ENCODE assay signal across 23 cellular contexts in genomic region chr6:34486106-34486740, GRCh38. TPM values are rescaled to one million over a fixed set of nuclear protein-coding genes. Genes with fewer than 3 reads are reported as not detected.
DNase-seq lines count a peak whose midpoint lies in the region; ATAC-seq and TF ChIP-seq lines count a peak whose summit lies in the region.
"Had no signal": no experiment of that assay in that cellular context is flagged by ENCODE, and none has a peak within 500 bp of the region (broad histone marks: within the 10 kb centered on the region; RNA-seq: fewer than 3 reads in every experiment).

No MANE protein-coding gene starts in this region.

- DNase-seq in natural killer cell (no peak), T-cell (peak in 19 of 34 experiments; percentile 4 to 44 (median 16)), chondrocyte (ENCODE audit: low spot score) (peak; percentile 40), upper lobe of right lung (peak; percentile 31), NCI-H1436 treated with DMSO at 0.1 percent for 48 hours (lab: John Stamatoyannopoulos, UW) (no peak)
- DNase-seq in natural killer cell treated with Interleukin-12 subunit alpha and Interleukin-12 subunit beta and Interleukin-15 and Interleukin-18, amount 100 ng/mL, for 72 hours (ENCODE audit: low spot score), result no peak
- DNase-seq: DMS 273 treated with DMSO at 0.1 percent for 48 hours, GDM1, hypothalamus, Kasumi-1, kidney, NCI-H1105, NCI-H2107, NCI-H526, WERI-Rb-1 had no signal

- ATAC-seq in natural killer cell (peak in 2 of 3 donors; percentile 55 to 62), T-cell (replicated peaks in 1 of 4) (peak; percentile 37 to 62 (median 56)), upper lobe of right lung (no peak), HG03025 (IDR thresholded peaks at IDR 0.05; ENCODE audit: low FRiP score, unreplicated experiment) (no peak)
- ATAC-seq in natural killer cell treated with Interleukin-12 subunit alpha and Interleukin-12 subunit beta and Interleukin-15 and Interleukin-18, amount 100 ng/mL, for 72 hours, result no peak

- POLR2A ChIA-PET in T-cell (lab: Charles Lee), result no interaction called here

- intact Hi-C loops in natural killer cell (cut with micrococcal nuclease) (no loop called here), upper lobe of right lung (cut with DNase I) (no loop called here)

- no peak overlapping the region for H3K4me3 Mint-ChIP-seq in natural killer cell
- no peak overlapping the region for H3K4me3 Mint-ChIP-seq in natural killer cell treated with Interleukin-12 subunit alpha and Interleukin-12 subunit beta and Interleukin-15 and Interleukin-18, amount 100 ng/mL, for 72 hours
- peak overlapping the region; percentile 47 to 69 (median 47) for H3K4me3 Mint-ChIP-seq in T-cell
- no peak overlapping the region for H3K4me3 Mint-ChIP-seq in chondrocyte (ENCODE audit: unreplicated experiment)
- H3K4me3 Mint-ChIP-seq: dendritic cell treated with granulocyte-macrophage colony-stimulating factor and Interleukin-4, amounts not matched to agents 40 ng/mL and 50 ng/mL, for 4 days; type B pancreatic cell had no signal

- H3K9me3 ChIP-seq in upper lobe of right lung, result no peaks in the 10 kb centered on the region

- H3K27ac Mint-ChIP-seq in natural killer cell (peak overlapping the region; percentile 69 to 91), T-cell (peak overlapping the region; percentile 83 to 86), chondrocyte (ENCODE audit: unreplicated experiment) (no peak overlapping the region)
- H3K27ac Mint-ChIP-seq in natural killer cell treated with Interleukin-12 subunit alpha and Interleukin-12 subunit beta and Interleukin-15 and Interleukin-18, amount 100 ng/mL, for 72 hours, result no peak overlapping the region
- H3K27ac Mint-ChIP-seq: dendritic cell treated with granulocyte-macrophage colony-stimulating factor and Interleukin-4, amounts not matched to agents 40 ng/mL and 50 ng/mL, for 4 days had no signal

- no peaks in the 10 kb centered on the region for H3K4me1 ChIP-seq in upper lobe of right lung
- H3K4me1 ChIP-seq: parathyroid adenoma had no signal

- H3K36me3 Mint-ChIP-seq in natural killer cell (no peaks in the 10 kb centered on the region), T-cell (no peaks in the 10 kb centered on the region), chondrocyte (ENCODE audit: low read depth) (no peaks in the 10 kb centered on the region)
- no peaks in the 10 kb centered on the region for H3K36me3 Mint-ChIP-seq in natural killer cell treated with Interleukin-12 subunit alpha and Interleukin-12 subunit beta and Interleukin-15 and Interleukin-18, amount 100 ng/mL, for 72 hours
- H3K36me3 Mint-ChIP-seq: type B pancreatic cell had no signal

- no peaks in the 10 kb centered on the region for H3K9me3 Mint-ChIP-seq in natural killer cell
- no peaks in the 10 kb centered on the region for H3K9me3 Mint-ChIP-seq in natural killer cell treated with Interleukin-12 subunit alpha and Interleukin-12 subunit beta and Interleukin-15 and Interleukin-18, amount 100 ng/mL, for 72 hours
- no peaks in the 10 kb centered on the region for H3K9me3 Mint-ChIP-seq in T-cell
- no peaks in the 10 kb centered on the region for H3K9me3 Mint-ChIP-seq in chondrocyte (ENCODE audit: low read depth)
- H3K9me3 Mint-ChIP-seq: dendritic cell treated with granulocyte-macrophage colony-stimulating factor and Interleukin-4, amounts not matched to agents 40 ng/mL and 50 ng/mL, for 4 days; type B pancreatic cell had no signal

- CTCF ChIA-PET in T-cell (lab: Charles Lee), result no interaction called here

- H3K27ac ChIP-seq in upper lobe of right lung, result no peak overlapping the region
- H3K27ac ChIP-seq: parathyroid adenoma, WERI-Rb-1 had no signal

- H3K4me1 Mint-ChIP-seq in natural killer cell, result peaks cover 30 to 35% of the 10 kb centered on the region in 2 donors
- peaks cover 16 to 19% of the 10 kb centered on the region in 2 donors for H3K4me1 Mint-ChIP-seq in natural killer cell treated with Interleukin-12 subunit alpha and Interleukin-12 subunit beta and Interleukin-15 and Interleukin-18, amount 100 ng/mL, for 72 hours (ENCODE audit: low read depth in 2 of 2)
- H3K4me1 Mint-ChIP-seq in T-cell, result peaks cover 29 to 39% (median 30%) of the 10 kb centered on the region in 3 donors
- H3K4me1 Mint-ChIP-seq in chondrocyte (ENCODE audit: low read depth), result peaks cover 4% of the 10 kb centered on the region

- H3K27me3 ChIP-seq in upper lobe of right lung, result no peaks in the 10 kb centered on the region

- TF ChIP-seq CTCF in natural killer cell (IDR thresholded peaks at IDR 0.05), result no peak
- TF ChIP-seq CTCF in chondrocyte (IDR thresholded peaks at IDR 0.05), result no peak
- TF ChIP-seq CTCF in upper lobe of right lung (IDR thresholded peaks at IDR 0.05), result no peak

- H3K27me3 Mint-ChIP-seq in natural killer cell (ENCODE audit: low read depth in 2 of 2) (no peaks in the 10 kb centered on the region), T-cell (no peaks in the 10 kb centered on the region), chondrocyte (ENCODE audit: low read depth) (peaks cover 3% of the 10 kb centered on the region)
- H3K27me3 Mint-ChIP-seq in natural killer cell treated with Interleukin-12 subunit alpha and Interleukin-12 subunit beta and Interleukin-15 and Interleukin-18, amount 100 ng/mL, for 72 hours, result no peaks in the 10 kb centered on the region
- H3K27me3 Mint-ChIP-seq: type B pancreatic cell had no signal

- no peak overlapping the region for H3K4me3 ChIP-seq in upper lobe of right lung
- H3K4me3 ChIP-seq: GM12878 had no signal

- H3K36me3 ChIP-seq in upper lobe of right lung, result no peaks in the 10 kb centered on the region

RNA-seq across cellular contexts. Expression of gene PACSIN1, which starts 20.3 kb away (rescaled TPM):
- total RNA-seq in natural killer cell (1 to 10 TPM; 2.2 to 6.6 (median 3.9) TPM), T-cell (1 to 10 TPM in 4 of 5 donors, under 1 TPM in 1; 0.86 to 3.2 (median 2.4) TPM), chondrocyte (0.15 to 0.21 TPM in 2 of 3 replicates, not detected in the other), upper lobe of right lung (not detected)
- under 1 TPM in 1 of 2 donors, not detected in 1; 0.19 TPM for total RNA-seq in natural killer cell treated with Interleukin-12 subunit alpha and Interleukin-12 subunit beta and Interleukin-15 and Interleukin-18, amount 100 ng/mL, for 72 hours
- total RNA-seq: H4, HT1080, lung microvascular endothelial cell had no signal

Comparison
In these comparisons a context has a peak if more than half of its experiments do, and no peak if none do; other contexts are left out.
1. ATAC-seq: peak in natural killer cell (2 of 3) and T-cell (4 of 4); none in natural killer cell treated with Interleukin-12 subunit alpha and Interleukin-12 subunit beta and Interleukin-15 and Interleukin-18, amount 100 ng/mL, for 72 hours (0 of 2), upper lobe of right lung (single experiment) and HG03025 (single experiment).
2. H3K27ac Mint-ChIP-seq: peak in natural killer cell (2 of 2) and T-cell (2 of 2); none in natural killer cell treated with Interleukin-12 subunit alpha and Interleukin-12 subunit beta and Interleukin-15 and Interleukin-18, amount 100 ng/mL, for 72 hours (0 of 2) and chondrocyte (single experiment).
3. DNase-seq: peak in T-cell (19 of 34), chondrocyte (single experiment) and upper lobe of right lung (single experiment); none in natural killer cell (single experiment), natural killer cell treated with Interleukin-12 subunit alpha and Interleukin-12 subunit beta and Interleukin-15 and Interleukin-18, amount 100 ng/mL, for 72 hours (single experiment) and NCI-H1436 treated with DMSO at 0.1 percent for 48 hours (single experiment).
4. H3K4me3 Mint-ChIP-seq: peak in T-cell (3 of 3); none in natural killer cell (single experiment), natural killer cell treated with Interleukin-12 subunit alpha and Interleukin-12 subunit beta and Interleukin-15 and Interleukin-18, amount 100 ng/mL, for 72 hours (single experiment) and chondrocyte (single experiment).